In the genomic region with DNA sequence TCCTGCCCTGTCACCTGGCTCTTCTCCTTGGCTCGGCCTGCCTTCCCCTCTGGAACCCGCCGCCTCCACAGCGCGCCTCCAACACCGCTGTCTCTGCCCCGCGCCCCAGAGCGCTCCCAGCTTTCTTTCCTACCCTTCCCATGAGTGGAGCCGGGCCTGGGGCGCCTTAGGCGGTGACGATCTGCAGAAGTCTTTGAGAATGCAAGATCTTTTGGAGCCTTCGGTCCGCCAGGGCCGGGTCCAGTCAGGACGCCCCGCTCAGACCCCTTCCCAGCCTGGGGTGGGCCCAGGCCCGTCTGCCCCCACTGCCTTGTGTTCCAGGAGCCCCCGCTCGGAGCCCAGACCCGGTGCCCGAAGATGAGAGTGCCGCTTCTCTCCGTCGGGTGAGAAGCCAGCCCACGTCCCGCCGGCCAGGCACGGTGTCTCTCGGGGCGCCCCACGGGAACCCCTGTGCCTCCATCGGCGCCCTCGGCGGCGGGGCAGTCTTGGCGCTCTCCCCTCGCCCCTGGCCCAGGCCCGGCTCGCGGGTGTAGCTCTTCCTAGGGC, we compare ENCODE assay signal across 13 cellular contexts. TPM values are rescaled to one million over a fixed set of nuclear protein-coding genes. Genes with fewer than 3 reads are reported as not detected.
DNase-seq lines count a peak whose midpoint lies in the region; FAIRE-seq and TF ChIP-seq lines count a peak whose summit lies in the region.
"Had no signal": no experiment of that assay in that cellular context is flagged by ENCODE, and none has a peak within 500 bp of the region (broad histone marks: within the 10 kb centered on the region; RNA-seq: fewer than 3 reads in every experiment).

No MANE protein-coding gene starts in this region.

- WGBS in esophagus, 2 donors: 4 to 5% methylated on average over 38 to 43 of the region's 43 CpGs

- H3K9me3 Mint-ChIP-seq in nephron progenitor cell: peaks cover 10% of the 10 kb centered on the region

- DNase-seq in stimulated activated CD4-positive, alpha-beta T cell treated with anti-CD3 and anti-CD28 coated beads, Interleukin-15, amount 100 ng/mL, for 24 hours: peak; percentile 11
- no peak for DNase-seq in stimulated activated CD4-positive, alpha-beta T cell treated with anti-CD3 and anti-CD28 coated beads, Interleukin-2, amount 100 ng/mL, for 48 hours
- DNase-seq in nephron progenitor cell: peak; percentile 47
- DNase-seq in D721Med (ENCODE audit: insufficient read length, low spot score): no peak
- no peak for DNase-seq in NCI-H2029 treated with DMSO at 0.1 percent for 48 hours (lab: John Stamatoyannopoulos, UW)
- no peak for DNase-seq in HUDEP-2 (lab: John Stamatoyannopoulos, UW; ENCODE audit: unreplicated experiment in 76 of 76)
- DNase-seq in HTR-8/SVneo (ENCODE audit: insufficient read length, low spot score): no peak
- DNase-seq: activated CD4-positive, CD25-positive, alpha-beta regulatory T cell; NCI-H526 treated with DMSO at 0.1 percent for 48 hours had no signal

- TF ChIP-seq CTCF in nephron progenitor cell (IDR thresholded peaks at IDR 0.05): no peak
- TF ChIP-seq CTCF in D721Med (IDR thresholded peaks at IDR 0.05; ENCODE audit: insufficient read depth, missing control alignments): no peak

- H3K9me3 ChIP-seq in esophagus (ENCODE audit: control insufficient read depth in 2 of 2, insufficient read depth in 1 of 2, low read depth in 1 of 2, low read length in 1 of 2): no peaks in the 10 kb centered on the region

- FAIRE-seq in D721Med (lab: Jason Lieb, UNC) (no peak), HTR-8/SVneo (lab: Jason Lieb, UNC) (no peak)
- FAIRE-seq: bronchial epithelial cell, GM18507 had no signal

- H3K27ac Mint-ChIP-seq in nephron progenitor cell: no peak overlapping the region

- peaks cover 99% of the 10 kb centered on the region for H3K27me3 Mint-ChIP-seq in nephron progenitor cell (ENCODE audit: low read depth, poor library complexity)

- peaks cover 0 to 8% of the 10 kb centered on the region in 2 donors for H3K4me1 ChIP-seq in esophagus (ENCODE audit: control insufficient read depth in 2 of 2, insufficient read depth in 2 of 2, low read length in 1 of 2)

- H3K36me3 ChIP-seq in esophagus (ENCODE audit: control insufficient read depth in 2 of 2, insufficient read depth in 2 of 2, low read length in 1 of 2): no peaks in the 10 kb centered on the region

- no peaks in the 10 kb centered on the region for H3K36me3 Mint-ChIP-seq in nephron progenitor cell (ENCODE audit: low read depth)

- H3K4me3 Mint-ChIP-seq in nephron progenitor cell: peak overlapping the region; percentile 77

- peaks cover 62% of the 10 kb centered on the region for H3K4me1 Mint-ChIP-seq in nephron progenitor cell

- H3K4me3 ChIP-seq in esophagus (ENCODE audit: low read depth in 1 of 2, low read length in 2 of 2): peak overlapping the region; percentile 4 to 23

- peaks cover 6 to 24% of the 10 kb centered on the region in 2 donors for H3K27me3 ChIP-seq in esophagus (ENCODE audit: control insufficient read depth in 1 of 2, insufficient read depth in 2 of 2, low read length in 2 of 2)

- H3K27ac ChIP-seq in esophagus (ENCODE audit: low read depth in 2 of 2, low read length in 1 of 2): no peak overlapping the region
- H3K27ac ChIP-seq: C4-2B had no signal

RNA-seq across cellular contexts. Expression of a gene that starts 40.0 kb away (rescaled TPM):
- 1 to 10 TPM; 4.6 to 6.1 TPM for polyA plus RNA-seq in esophagus

RNA-seq across cellular contexts. Expression of a gene that starts 49.7 kb away (rescaled TPM):
- 10 to 100 TPM; 10.7 to 15.0 TPM for polyA plus RNA-seq in esophagus

Comparison
In these comparisons a context has a peak if more than half of its experiments do, and no peak if none do; other contexts are left out.
1. DNase-seq: peak in stimulated activated CD4-positive, alpha-beta T cell treated with anti-CD3 and anti-CD28 coated beads, Interleukin-15, amount 100 ng/mL, for 24 hours (single experiment) and nephron progenitor cell (single experiment); none in stimulated activated CD4-positive, alpha-beta T cell treated with anti-CD3 and anti-CD28 coated beads, Interleukin-2, amount 100 ng/mL, for 48 hours (0 of 2), D721Med (single experiment), NCI-H2029 treated with DMSO at 0.1 percent for 48 hours (single experiment), HUDEP-2 (0 of 76) and HTR-8/SVneo (single experiment).